ENCODE assay signal across 8 cellular contexts in genomic region chr14:106586098-106586704, GRCh38.
DNase-seq lines count a peak whose midpoint lies in the region; ATAC-seq lines count a peak whose summit lies in the region.

No MANE protein-coding gene starts in this region.

- ATAC-seq in HG03432 (IDR thresholded peaks at IDR 0.05; ENCODE audit: unreplicated experiment) = peak; percentile 72
- peak; percentile 82 for ATAC-seq in activated naive CD8-positive, alpha-beta T cell treated with anti-CD3 and anti-CD28 coated beads, Interleukin-2, amount 50 U/mL, for 24 hours
- no peak for ATAC-seq in HG03520 (IDR thresholded peaks at IDR 0.05; ENCODE audit: unreplicated experiment)

- H3K27ac Mint-ChIP-seq in activated naive CD8-positive, alpha-beta T cell treated with anti-CD3 and anti-CD28 coated beads, Interleukin-2, amount 50 U/mL, for 24 hours = no peak overlapping the region

- peak; percentile 74 for DNase-seq in DMS53 (lab: John Stamatoyannopoulos, UW)
- DNase-seq in T follicular helper cell (ENCODE audit: low read depth) = peak; percentile 45
- peak; percentile 79 for DNase-seq in activated naive CD8-positive, alpha-beta T cell treated with anti-CD3 and anti-CD28 coated beads, Interleukin-2, amount 50 U/mL, for 24 hours
- peak; percentile 53 to 72 for DNase-seq in stimulated activated CD4-positive, alpha-beta T cell treated with anti-CD3 and anti-CD28 coated beads, Interleukin-4, amount 100 ng/mL, for 48 hours (ENCODE audit: low read depth in 2 of 2)
- DNase-seq in H4 (ENCODE audit: low spot score) = no peak
- DNase-seq in MV-4-11 (lab: John Stamatoyannopoulos, UW) = no peak

- H3K4me3 Mint-ChIP-seq in activated naive CD8-positive, alpha-beta T cell treated with anti-CD3 and anti-CD28 coated beads, Interleukin-2, amount 50 U/mL, for 24 hours = no peak overlapping the region

- peaks cover 13% of the 10 kb centered on the region for H3K4me1 Mint-ChIP-seq in activated naive CD8-positive, alpha-beta T cell treated with anti-CD3 and anti-CD28 coated beads, Interleukin-2, amount 50 U/mL, for 24 hours

- no peaks in the 10 kb centered on the region for H3K36me3 Mint-ChIP-seq in activated naive CD8-positive, alpha-beta T cell treated with anti-CD3 and anti-CD28 coated beads, Interleukin-2, amount 50 U/mL, for 24 hours (ENCODE audit: low read depth)

- peaks cover 21% of the 10 kb centered on the region for H3K27me3 Mint-ChIP-seq in activated naive CD8-positive, alpha-beta T cell treated with anti-CD3 and anti-CD28 coated beads, Interleukin-2, amount 50 U/mL, for 24 hours

- no peaks in the 10 kb centered on the region for H3K9me3 Mint-ChIP-seq in activated naive CD8-positive, alpha-beta T cell treated with anti-CD3 and anti-CD28 coated beads, Interleukin-2, amount 50 U/mL, for 24 hours

Comparison
In these comparisons a context has a peak if more than half of its experiments do, and no peak if none do; other contexts are left out.
1. DNase-seq: peak in DMS53 (single experiment), T follicular helper cell (single experiment), activated naive CD8-positive, alpha-beta T cell treated with anti-CD3 and anti-CD28 coated beads, Interleukin-2, amount 50 U/mL, for 24 hours (single experiment) and stimulated activated CD4-positive, alpha-beta T cell treated with anti-CD3 and anti-CD28 coated beads, Interleukin-4, amount 100 ng/mL, for 48 hours (2 of 2); none in H4 (single experiment) and MV-4-11 (single experiment).